8 cellular contexts compared by ENCODE assay signal in genomic region chr1:144523661-144524407, GRCh38.
DNase-seq lines count a peak whose midpoint lies in the region; ATAC-seq and TF ChIP-seq lines count a peak whose summit lies in the region.
"Not testable (repeated sequence)": the region's sequence is repeated elsewhere in the genome, so short reads cannot be mapped to it uniquely, and the experiment has no call there.

No MANE protein-coding gene starts in this region.

- in situ Hi-C loops in SK-MEL-5 (cut with HindIII; ENCODE audit: low pct_unique_long_range_greater_than_20kb, low sequenced_read_pairs): not testable (repeated sequence)

- H3K27me3 ChIP-seq in esophagus squamous epithelium: peaks cover 0 to 11% (median 0%) of the 10 kb centered on the region in 4 donors

- H3K4me3 ChIP-seq in esophagus squamous epithelium: peak overlapping the region in 3 of 4 donors; percentile 20 to 55 (median 22)

- intact Hi-C loops in esophagus squamous epithelium (cut with DNase I): not testable (repeated sequence)

- DNase-seq in DMS 273 (lab: John Stamatoyannopoulos, UW; ENCODE audit: unreplicated experiment) (peak; percentile 89), SK-MEL-5 (ENCODE audit: low read depth, low spot score) (peak; percentile 91), lung microvascular endothelial cell (ENCODE audit: low read depth in 2 of 2) (peak; percentile 40 to 63)
- peak; percentile 4 for DNase-seq in activated gamma-delta T cell treated with anti-CD3 and anti-CD28 coated beads, Interleukin-2, amount 50 U/mL, for 16 hours (ENCODE audit: low read depth)
- not testable (repeated sequence) for DNase-seq in esophagus squamous epithelium (lab: John Stamatoyannopoulos, UW)
- peak; percentile 69 for DNase-seq in stimulated activated CD4-positive, alpha-beta T cell treated with anti-CD3 and anti-CD28 coated beads, Interleukin-4, amount 100 ng/mL, for 24 hours

- TF ChIP-seq POLR2A in esophagus squamous epithelium (IDR thresholded peaks at IDR 0.05): peak in 1 of 4 donors; percentile 55

- 6 to 24% methylated on average over 8 to 23 of the region's 33 CpGs for WGBS in esophagus squamous epithelium, 2 donors

- H3K27ac ChIP-seq in esophagus squamous epithelium: peak overlapping the region in 3 of 4 donors; percentile 36 to 84 (median 38)

- TF ChIP-seq CTCF in esophagus squamous epithelium (IDR thresholded peaks at IDR 0.05): not testable (repeated sequence)

- H3K9me3 ChIP-seq in esophagus squamous epithelium: not testable (repeated sequence)

- H3K36me3 ChIP-seq in esophagus squamous epithelium: not testable (repeated sequence)

- ATAC-seq in GM21515 (IDR thresholded peaks at IDR 0.05; ENCODE audit: unreplicated experiment) (peak; percentile 89), HG03520 (IDR thresholded peaks at IDR 0.05; ENCODE audit: unreplicated experiment) (peak; percentile 83)

- H3K4me1 ChIP-seq in esophagus squamous epithelium: not testable (repeated sequence)
